28 cellular contexts compared by ENCODE assay signal in genomic region chr13:64305246-64305645, GRCh38.
DNase-seq lines count a peak whose midpoint lies in the region; ATAC-seq and TF ChIP-seq lines count a peak whose summit lies in the region.
"Had no signal": no experiment of that assay in that cellular context is flagged by ENCODE, and none has a peak within 500 bp of the region (broad histone marks: within the 10 kb centered on the region; RNA-seq: fewer than 3 reads in every experiment).

No MANE protein-coding gene starts in this region.

- H3K36me3 Mint-ChIP-seq in HFFc6 (ENCODE audit: low read depth): no peaks in the 10 kb centered on the region
- H3K36me3 Mint-ChIP-seq: activated naive CD8-positive, alpha-beta T cell treated with anti-CD3 and anti-CD28 coated beads, Interleukin-2, amount 10 ng/mL, durations not matched to agents 7 days and 5 days; CD8-positive, alpha-beta T cell; memory B cell; stimulated activated naive B cell treated with anti-CD40 and anti-IgM and Interleukin-4, amounts not matched to agents 10 μg/mL and 1 μg/mL and 100 μg/mL, for 72 hours had no signal

- DNase-seq in AG09309 (ENCODE audit: low read depth): peak; percentile 5
- DNase-seq in HFFc6: peak; percentile 13
- peak; percentile 1 for DNase-seq in astrocyte of the hippocampus (ENCODE audit: low read depth, low spot score)
- DNase-seq in foreskin fibroblast: peak; percentile 12 to 33
- DNase-seq in T-helper 9 cell: no peak
- DNase-seq in stimulated activated naive CD4-positive, alpha-beta T cell (lab: John Stamatoyannopoulos, UW): no peak
- DNase-seq: activated B cell treated with CpG ODN at 0.5 μM for 24 hours; activated gamma-delta T cell treated with Interleukin-2 at 50 U/mL for 16 hours; activated naive CD8-positive, alpha-beta T cell treated with anti-CD3 and anti-CD28 coated beads, Interleukin-2, amount 10 ng/mL, durations not matched to agents 7 days and 5 days; activated T-cell treated with anti-CD3 and anti-CD28 coated beads, Interleukin-2, amount 50 U/mL, for 24 hours; CD8-positive, alpha-beta T cell; dorsolateral prefrontal cortex; glutamatergic neuron; HCEC 1CT; NCI-H1105 treated with DMSO at 0.1 percent for 48 hours; NCI-H2081; NCI-H526; stimulated activated naive B cell treated with anti-CD40 and anti-IgM and Interleukin-4, amounts not matched to agents 10 μg/mL and 1 μg/mL and 100 μg/mL, for 72 hours; T-helper 1 cell; upper lobe of left lung had no signal

- no peak overlapping the region for H3K4me3 Mint-ChIP-seq in HFFc6
- H3K4me3 Mint-ChIP-seq: activated B cell treated with CpG ODN at 0.5 μM for 24 hours; activated naive CD8-positive, alpha-beta T cell treated with anti-CD3 and anti-CD28 coated beads, Interleukin-2, amount 10 ng/mL, durations not matched to agents 7 days and 5 days; activated T-cell treated with anti-CD3 and anti-CD28 coated beads, Interleukin-2, amount 50 U/mL, for 24 hours; B cell; CD8-positive, alpha-beta T cell; memory B cell; nephron; stimulated activated naive B cell treated with anti-CD40 and anti-IgM and Interleukin-4, amounts not matched to agents 10 μg/mL and 1 μg/mL and 100 μg/mL, for 72 hours had no signal

- no peak overlapping the region for H3K27ac Mint-ChIP-seq in HFFc6
- H3K27ac Mint-ChIP-seq: activated B cell treated with CpG ODN at 0.5 μM for 24 hours; activated naive CD8-positive, alpha-beta T cell treated with anti-CD3 and anti-CD28 coated beads, Interleukin-2, amount 10 ng/mL, durations not matched to agents 7 days and 5 days; activated T-cell treated with anti-CD3 and anti-CD28 coated beads, Interleukin-2, amount 50 U/mL, for 24 hours; B cell; CD8-positive, alpha-beta T cell; memory B cell; nephron; stimulated activated naive B cell treated with anti-CD40 and anti-IgM and Interleukin-4, amounts not matched to agents 10 μg/mL and 1 μg/mL and 100 μg/mL, for 72 hours had no signal

- H3K9me3 Mint-ChIP-seq in HFFc6: no peaks in the 10 kb centered on the region
- H3K9me3 Mint-ChIP-seq: memory B cell, nephron had no signal

- no peak overlapping the region for H3K4me3 ChIP-seq in AG09309 (ENCODE audit: control insufficient read depth, low read depth, low read length)
- H3K4me3 ChIP-seq in foreskin fibroblast (ENCODE audit: low read depth in 1 of 2, low read length in 2 of 2): no peak overlapping the region
- H3K4me3 ChIP-seq: dorsolateral prefrontal cortex, SK-N-MC, skin epidermis, upper lobe of left lung had no signal

- ATAC-seq in HG02798 (IDR thresholded peaks at IDR 0.05; ENCODE audit: poor library complexity, unreplicated experiment): no peak
- ATAC-seq in GM21367 (IDR thresholded peaks at IDR 0.05; ENCODE audit: unreplicated experiment): no peak
- ATAC-seq: CD8-positive, alpha-beta T cell; left lobe of liver; stimulated activated naive B cell treated with anti-CD40 and anti-IgM and Interleukin-4, amounts not matched to agents 10 μg/mL and 1 μg/mL and 100 μg/mL, for 72 hours had no signal

- H3K27me3 Mint-ChIP-seq in HFFc6 (ENCODE audit: insufficient read depth): no peaks in the 10 kb centered on the region; the same call in 1 of the 2 replicates
- H3K27me3 Mint-ChIP-seq: activated B cell treated with CpG ODN at 0.5 μM for 24 hours; activated naive CD8-positive, alpha-beta T cell treated with anti-CD3 and anti-CD28 coated beads, Interleukin-2, amount 10 ng/mL, durations not matched to agents 7 days and 5 days; activated T-cell treated with anti-CD3 and anti-CD28 coated beads, Interleukin-2, amount 50 U/mL, for 24 hours; B cell; memory B cell; stimulated activated naive B cell treated with anti-CD40 and anti-IgM and Interleukin-4, amounts not matched to agents 10 μg/mL and 1 μg/mL and 100 μg/mL, for 72 hours had no signal

- peaks cover 8% of the 10 kb centered on the region; the same call in 1 of the 2 replicates for H3K4me1 Mint-ChIP-seq in HFFc6 (ENCODE audit: low read depth)
- H3K4me1 Mint-ChIP-seq: activated B cell treated with CpG ODN at 0.5 μM for 24 hours; activated naive CD8-positive, alpha-beta T cell treated with anti-CD3 and anti-CD28 coated beads, Interleukin-2, amount 10 ng/mL, durations not matched to agents 7 days and 5 days; B cell; memory B cell; nephron; stimulated activated naive B cell treated with anti-CD40 and anti-IgM and Interleukin-4, amounts not matched to agents 10 μg/mL and 1 μg/mL and 100 μg/mL, for 72 hours had no signal

- TF ChIP-seq CTCF in AG09309 (IDR thresholded peaks at IDR 0.05; ENCODE audit: control insufficient read depth, insufficient read depth, low read depth, low read length, missing control alignments) (no peak), HFFc6 (IDR thresholded peaks at IDR 0.05) (no peak), foreskin fibroblast (IDR thresholded peaks at IDR 0.05; ENCODE audit: low read depth, low read length) (no peak)

Comparison
In these comparisons a context has a peak if more than half of its experiments do, and no peak if none do; other contexts are left out.
1. DNase-seq: peak in AG09309 (single experiment), HFFc6 (single experiment), astrocyte of the hippocampus (single experiment) and foreskin fibroblast (2 of 2); none in T-helper 9 cell (single experiment) and stimulated activated naive CD4-positive, alpha-beta T cell (0 of 6).